In the genomic region with DNA sequence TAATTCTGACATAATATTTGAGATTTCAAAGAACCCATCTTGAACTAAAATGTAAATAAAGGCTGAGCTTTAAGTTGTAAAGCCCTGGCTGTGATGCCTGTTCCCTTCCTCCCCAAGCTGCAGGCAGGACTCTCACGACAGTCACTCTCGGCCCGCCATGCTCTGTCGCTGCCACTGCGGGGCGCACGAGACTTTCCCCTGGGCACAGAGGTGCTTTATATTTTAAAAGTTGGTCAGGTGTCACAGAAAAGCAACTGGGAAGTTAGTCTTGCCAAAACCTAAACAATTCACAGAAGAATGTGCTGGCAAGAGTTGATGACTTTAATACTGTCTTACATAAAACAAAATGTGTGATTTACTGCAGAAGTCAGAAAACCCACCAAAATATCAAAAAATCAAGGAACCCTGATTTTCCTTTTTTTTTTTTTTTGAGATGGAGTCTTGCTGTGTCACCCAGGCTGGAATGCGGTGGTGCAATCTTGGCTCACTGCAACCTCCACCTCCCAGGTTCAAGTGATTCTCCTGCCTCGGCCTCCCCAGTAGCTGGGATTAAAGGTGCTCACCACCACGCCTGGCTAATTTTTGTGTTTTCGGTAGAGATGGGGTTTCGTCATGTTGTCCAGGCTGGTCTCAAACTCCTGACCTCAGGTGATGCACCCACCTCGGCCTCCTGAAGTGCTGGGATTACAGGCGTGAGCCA, we compare ENCODE assay signal across 11 cellular contexts. TPM values are rescaled to one million over a fixed set of nuclear protein-coding genes. Genes with fewer than 3 reads are reported as not detected.
DNase-seq lines count a peak whose midpoint lies in the region; ATAC-seq and TF ChIP-seq lines count a peak whose summit lies in the region.
"Had no signal": no experiment of that assay in that cellular context is flagged by ENCODE, and none has a peak within 500 bp of the region (broad histone marks: within the 10 kb centered on the region; RNA-seq: fewer than 3 reads in every experiment).

No MANE protein-coding gene starts in this region.

- H2AFZ ChIP-seq in GM23338, result no peak overlapping the region
- H2AFZ ChIP-seq in SU-DHL-6 (ENCODE audit: low read depth, low read length, severe bottlenecking), result no peak overlapping the region

- CTCF ChIA-PET in AG04450 (lab: Charles Lee), result interaction anchor here (0.9 to 1.1 kb wide), 3 partner anchors 9 to 61 kb away, joined by 3 read pairs; no protein-coding TSS in a partner anchor

- peaks cover 30% of the 10 kb centered on the region for H3K36me3 ChIP-seq in GM23338 (ENCODE audit: insufficient read depth)
- H3K36me3 ChIP-seq in SU-DHL-6 (ENCODE audit: low read length), result no peaks in the 10 kb centered on the region

- H3K27ac Mint-ChIP-seq in GM23338, result peak overlapping the region; percentile 24; the same call in 1 of the 2 replicates

- peaks cover 6% of the 10 kb centered on the region; the same call in 1 of the 2 replicates for H3K4me1 ChIP-seq in GM23338 (ENCODE audit: insufficient read depth)
- no peaks in the 10 kb centered on the region for H3K4me1 ChIP-seq in foreskin keratinocyte

- no peak overlapping the region for H3K4me3 ChIP-seq in AG04450 (ENCODE audit: low read depth, low read length)
- no peak overlapping the region for H3K4me3 ChIP-seq in GM23338
- H3K4me3 ChIP-seq in SU-DHL-6 (ENCODE audit: insufficient read depth, low read length, poor library complexity, severe bottlenecking), result no peak overlapping the region
- H3K4me3 ChIP-seq: skin epidermis had no signal

- H4K20me1 ChIP-seq in GM23338 (replicated peaks; ENCODE audit: insufficient read depth) (peaks cover 13% of the 10 kb centered on the region), SU-DHL-6 (ENCODE audit: low read depth, low read length) (no peaks in the 10 kb centered on the region)

- peaks cover 74% of the 10 kb centered on the region for H3K36me3 Mint-ChIP-seq in GM23338 (ENCODE audit: low read depth)

- no peak overlapping the region for H3K27ac ChIP-seq in AG04450 (ENCODE audit: low read depth, low read length)
- H3K27ac ChIP-seq in GM23338 (ENCODE audit: low read depth), result peak overlapping the region; percentile 66; the same call in 1 of the 2 replicates
- no peak overlapping the region for H3K27ac ChIP-seq in SU-DHL-6 (ENCODE audit: low read depth, low read length)
- no peak overlapping the region for H3K27ac ChIP-seq in foreskin keratinocyte
- H3K27ac ChIP-seq: skin epidermis had no signal

- H3K9me3 ChIP-seq in AG04450 (ENCODE audit: control insufficient read depth, insufficient read depth, low read length), result no peaks in the 10 kb centered on the region; the same call in 1 of the 2 replicates
- H3K9me3 ChIP-seq in SU-DHL-6 (ENCODE audit: insufficient read depth, low read length), result no peaks in the 10 kb centered on the region

- 0 out of 2 replicates have a peak, but pooled peaks cover 5% of the 10 kb centered on the region for H3F3A ChIP-seq in GM23338 (replicated peaks; ENCODE audit: low read depth)
- no peaks in the 10 kb centered on the region for H3F3A ChIP-seq in SU-DHL-6 (ENCODE audit: insufficient read depth)

- no peak overlapping the region; the same call in 2 of the 3 replicates for H3K4me3 Mint-ChIP-seq in GM23338

- no peaks in the 10 kb centered on the region for H3K9me2 ChIP-seq in GM23338 (ENCODE audit: insufficient read depth)
- H3K9me2 ChIP-seq in SU-DHL-6 (replicated peaks; ENCODE audit: insufficient read depth, low read length), result no peaks in the 10 kb centered on the region

- H3K79me2 ChIP-seq in GM23338 (replicated peaks; ENCODE audit: insufficient read depth), result peaks cover 30% of the 10 kb centered on the region
- no peaks in the 10 kb centered on the region for H3K79me2 ChIP-seq in SU-DHL-6 (ENCODE audit: insufficient read depth, low read length)

- no peak overlapping the region for H3K9ac ChIP-seq in SU-DHL-6 (ENCODE audit: low read length)

- H3K27me3 ChIP-seq in AG04450 (ENCODE audit: control insufficient read depth, insufficient read depth, low read length) (no peaks in the 10 kb centered on the region), GM23338 (ENCODE audit: insufficient read depth) (no peaks in the 10 kb centered on the region), SU-DHL-6 (ENCODE audit: low read length) (no peaks in the 10 kb centered on the region), foreskin keratinocyte (no peaks in the 10 kb centered on the region)

- peaks cover 18% of the 10 kb centered on the region for H3K4me1 Mint-ChIP-seq in GM23338

- no peak overlapping the region for H3K4me2 ChIP-seq in GM23338
- no peak overlapping the region for H3K4me2 ChIP-seq in SU-DHL-6 (ENCODE audit: low read depth, low read length, poor library complexity, severe bottlenecking)

- no peaks in the 10 kb centered on the region for H3K9me3 Mint-ChIP-seq in GM23338

- POLR2A ChIA-PET in AG04450 (lab: Yijun Ruan, JAX), result no interaction called here

- TF ChIP-seq CTCF in AG04450 (IDR thresholded peaks at IDR 0.05; ENCODE audit: low read depth, low read length) (peak; percentile 36), GM23338 (conservative IDR thresholded peaks at IDR 0.05; ENCODE audit: low read depth in 2 of 2) (peak; percentile 86 to 87), SU-DHL-6 (IDR thresholded peaks at IDR 0.05; ENCODE audit: insufficient read depth, low read length, poor library complexity, severe bottlenecking) (peak; percentile 37), foreskin keratinocyte (conservative IDR thresholded peaks at IDR 0.05) (peak; percentile 71)

- peaks cover 17% of the 10 kb centered on the region for H3K27me3 Mint-ChIP-seq in GM23338 (ENCODE audit: insufficient read depth, low read depth, poor library complexity)

- ATAC-seq in GM23338 (peak; percentile 79), foreskin keratinocyte (peak; percentile 47), GM21786 (IDR thresholded peaks at IDR 0.05; ENCODE audit: unreplicated experiment) (no peak), HG03460 (IDR thresholded peaks at IDR 0.05; ENCODE audit: unreplicated experiment) (no peak), GM21360 (IDR thresholded peaks at IDR 0.05; ENCODE audit: unreplicated experiment) (no peak)

- DNase-seq in AG04450 (ENCODE audit: low read depth, low spot score) (no peak), GM23338 (ENCODE audit: low spot score) (peak; percentile 82), foreskin keratinocyte (no peak), retina (no peak)
- DNase-seq: amniotic stem cell, NCI-H2081 had no signal

TF ChIP-seq in GM23338, 12 proteins besides CTCF, POLR2A, EP300 and RAD21 (continues in another document):
- TF ChIP-seq ZNF114 (CRISPR knock-in tag; IDR thresholded peaks at IDR 0.05) (no peak), EZH2 (IDR thresholded peaks at IDR 0.05; ENCODE audit: low read depth, unreplicated experiment) (no peak), POLR2AphosphoS5 (IDR thresholded peaks at IDR 0.05; ENCODE audit: low read depth) (no peak), STAT1 (IDR thresholded peaks at IDR 0.05; ENCODE audit: unreplicated experiment) (no peak)

RNA-seq across cellular contexts. Expression of a gene that starts 10.7 kb away (rescaled TPM):
- polyA plus RNA-seq in AG04450 (2011; rRNA removed) (28.7 and 37.1 TPM in 2 replicates), GM23338 (2016; fragmentation: Nextera tagmentation; extraction: Ambion mirVana) (15.8 and 17.2 TPM in 2 replicates), foreskin keratinocyte (29.3 and 31.8 TPM in 2 replicates)
- polyA minus RNA-seq in AG04450 (2011; rRNA and poly(A)+ RNA removed), result 12.1 and 15.8 TPM in 2 replicates
- total RNA-seq in GM23338 (2014; rRNA removed; shearing (Covaris generic)), result 75.7 and 76.8 TPM in 2 replicates
- total RNA-seq in foreskin keratinocyte, result 30.5 and 33.2 TPM in 2 replicates

RNA-seq across cellular contexts. Expression of a gene that starts 13.1 kb away (rescaled TPM):
- polyA plus RNA-seq in AG04450 (2011; rRNA removed) (1.1 and 2.5 TPM in 2 replicates), GM23338 (2016; fragmentation: Nextera tagmentation; extraction: Ambion mirVana) (7.2 and 12.0 TPM in 2 replicates), foreskin keratinocyte (5.8 and 6.8 TPM in 2 replicates)
- polyA minus RNA-seq in AG04450 (2011; rRNA and poly(A)+ RNA removed), result 1.6 and 1.8 TPM in 2 replicates
- 3.2 TPM in 1 of 2 replicates, not detected in the other for total RNA-seq in GM23338 (2014; rRNA removed; shearing (Covaris generic))
- 4.6 and 5.3 TPM in 2 replicates for total RNA-seq in foreskin keratinocyte

RNA-seq across cellular contexts. Expression of a gene that starts 33.4 kb away (rescaled TPM):
- polyA plus RNA-seq in AG04450 (2011; rRNA removed) (not detected in 2 replicates), GM23338 (2016; fragmentation: Nextera tagmentation; extraction: Ambion mirVana) (0.18 TPM in 1 of 2 replicates, not detected in the other), foreskin keratinocyte (not detected in 2 replicates)
- polyA minus RNA-seq in AG04450 (2011; rRNA and poly(A)+ RNA removed), result not detected in 2 replicates
- 0.45 TPM in 1 of 2 replicates, not detected in the other for total RNA-seq in GM23338 (2014; rRNA removed; shearing (Covaris generic))
- not detected in 2 replicates for total RNA-seq in foreskin keratinocyte

Comparison
In these comparisons a context has a peak if more than half of its experiments do, and no peak if none do; other contexts are left out.
1. CTCF ChIP-seq: peak in every context shown above with its lines; median percentile 86 in GM23338; 71 in foreskin keratinocyte; 37 in SU-DHL-6; 36 in AG04450.
2. ATAC-seq: peak in GM23338 (single experiment) and foreskin keratinocyte (single experiment); none in GM21786 (single experiment), HG03460 (single experiment) and GM21360 (single experiment).